In genomic region chr14:40850191-40850590, GRCh38 we compare ENCODE assay signal across 25 cellular contexts.
"Had no signal": no experiment of that assay in that cellular context is flagged by ENCODE, and none has a peak within 500 bp of the region (broad histone marks: within the 10 kb centered on the region; RNA-seq: fewer than 3 reads in every experiment).

No MANE protein-coding gene starts in this region.

- H3K36me3 ChIP-seq: adrenal gland, esophagus muscularis mucosa, left ventricle myocardium inferior, sigmoid colon, upper lobe of left lung, WERI-Rb-1 had no signal

- H3K9me3 Mint-ChIP-seq: activated T-cell treated with anti-CD3 and anti-CD28 coated beads, Interleukin-2, amount 50 U/mL, for 4 hours; nephron had no signal

- H3K9me3 ChIP-seq: adrenal gland, esophagus muscularis mucosa, left ventricle myocardium inferior, sigmoid colon, testis, upper lobe of left lung had no signal

- ATAC-seq: activated T-cell treated with anti-CD3 and anti-CD28 coated beads, Interleukin-2, amount 50 U/mL, for 4 hours; effector memory CD8-positive, alpha-beta T cell had no signal

- H3K4me1 ChIP-seq: adrenal gland, esophagus muscularis mucosa, left ventricle myocardium inferior, sigmoid colon, testis, upper lobe of left lung had no signal

- H3K36me3 Mint-ChIP-seq: activated naive CD8-positive, alpha-beta T cell had no signal

- H3K27ac Mint-ChIP-seq: activated naive CD8-positive, alpha-beta T cell; activated T-helper 2 cell treated with anti-CD3 and anti-CD28 coated beads, Interferon-gamma antibody, Interleukin-2, Interleukin-4, amounts not matched to agents 10 μg/mL and 5 μg/mL and 100 μg/mL, durations not matched to agents 14 hours and 24 hours and 36 hours; effector memory CD8-positive, alpha-beta T cell; nephron; T-helper 1 cell treated with Interleukin-12 subunit alpha and Interleukin-12 subunit beta and Interleukin-4 antibody, amounts not matched to agents 30 μg/mL and 1 μg/mL, for 36 hours had no signal

- H3K4me3 Mint-ChIP-seq: activated naive CD8-positive, alpha-beta T cell; activated T-cell treated with anti-CD3 and anti-CD28 coated beads, Interleukin-2, amount 50 U/mL, for 4 hours; effector memory CD8-positive, alpha-beta T cell; nephron; T-helper 1 cell treated with Interleukin-12 subunit alpha and Interleukin-12 subunit beta and Interleukin-4 antibody, amounts not matched to agents 30 μg/mL and 1 μg/mL, for 36 hours had no signal

- H3K27ac ChIP-seq: adrenal gland, esophagus muscularis mucosa, left ventricle myocardium inferior, sigmoid colon, testis, upper lobe of left lung, WERI-Rb-1 had no signal

- H3K4me3 ChIP-seq: adrenal gland, esophagus muscularis mucosa, left ventricle myocardium inferior, sigmoid colon, smooth muscle cell, testis, upper lobe of left lung had no signal

- DNase-seq: activated CD4-positive, alpha-beta T cell treated with anti-CD3 and anti-CD28 coated beads, Interleukin-2, amount 50 U/mL, for 4 hours; activated CD8-positive, alpha-beta memory T cell treated with anti-CD3 and anti-CD28 coated beads for 24 hours; activated CD8-positive, alpha-beta memory T cell treated with anti-CD3 and anti-CD28 coated beads, Interleukin-2, amount 50 U/mL, for 4 hours; activated naive CD4-positive, alpha-beta T cell; activated T-cell treated with anti-CD3 and anti-CD28 coated beads, Interleukin-2, amount 50 U/mL, for 4 hours; adrenal gland; central memory CD4-positive, alpha-beta T cell; effector memory CD8-positive, alpha-beta T cell; hippocampal formation; left ventricle myocardium inferior; midbrain; nucleus accumbens; sigmoid colon; stimulated activated CD4-positive, alpha-beta T cell treated with anti-CD3 and anti-CD28 coated beads, Interleukin-2, amount 100 ng/mL, for 48 hours; stimulated activated CD8-positive, alpha-beta memory T cell treated with anti-CD3 and anti-CD28 coated beads, Interleukin-4, amount 100 ng/mL, for 48 hours; stimulated activated naive CD4-positive, alpha-beta T cell; testis; upper lobe of left lung; WERI-Rb-1 had no signal

- H3K27me3 Mint-ChIP-seq: activated naive CD8-positive, alpha-beta T cell; effector memory CD8-positive, alpha-beta T cell had no signal

- H3K27me3 ChIP-seq: adrenal gland, esophagus muscularis mucosa, sigmoid colon, testis, upper lobe of left lung had no signal
